8 cellular contexts compared by ENCODE assay signal in genomic region chr20:59006864-59007757, GRCh38. TPM values are rescaled to one million over a fixed set of nuclear protein-coding genes. Genes with fewer than 3 reads are reported as not detected.
DNase-seq lines count a peak whose midpoint lies in the region; ATAC-seq and TF ChIP-seq lines count a peak whose summit lies in the region.

Gene CTSZ, minus strand, starts transcription at chr20:59007254. Its CDS starts 126 bp downstream, at chr20:59007128.

- no peaks in the 10 kb centered on the region for H3K36me3 ChIP-seq in CD8-positive, alpha-beta memory T cell (ENCODE audit: insufficient read depth, low read length)
- peaks cover 3% of the 10 kb centered on the region; the same call in 1 of the 2 replicates for H3K36me3 ChIP-seq in HAP-1 (replicated peaks)
- H3K36me3 ChIP-seq in body of pancreas (replicated peaks in 1 of 2; ENCODE audit: insufficient read depth in 1 of 2, low read depth in 2 of 2) = no peaks in the 10 kb centered on the region
- peaks cover 5 to 10% (median 9%) of the 10 kb centered on the region in 3 donors for H3K36me3 ChIP-seq in skeletal muscle tissue (ENCODE audit: control insufficient read depth in 3 of 3, insufficient read depth in 3 of 3, low read length in 3 of 3)

- H3K9ac ChIP-seq in skeletal muscle tissue (ENCODE audit: low read depth in 1 of 3, low read length in 3 of 3) = peak within 1 kb of the TSS; percentile 91 to 95 (median 91)

- H3K9me3 ChIP-seq in CD8-positive, alpha-beta memory T cell (ENCODE audit: low read length) = no peaks in the 10 kb centered on the region
- H3K9me3 ChIP-seq in HAP-1 (no peaks in the 10 kb centered on the region), body of pancreas (no peaks in the 10 kb centered on the region), skeletal muscle tissue (ENCODE audit: control insufficient read depth in 3 of 3, low read length in 3 of 3) (no peaks in the 10 kb centered on the region)

- peak within 1 kb of the TSS; percentile 54 for H3K27ac ChIP-seq in CD8-positive, alpha-beta memory T cell (ENCODE audit: low read depth, low read length)
- H3K27ac ChIP-seq in body of pancreas (peak within 1 kb of the TSS; percentile 21 to 81 (median 70)), skeletal muscle tissue (ENCODE audit: low read depth, low read length) (peak within 1 kb of the TSS; percentile 87)

- intact Hi-C loops in body of pancreas (cut with DNase I) = no loop called here

- POLR2A ChIA-PET in CD8-positive, alpha-beta memory T cell (lab: Charles Lee) = no interaction called here

- H3K4me3 Mint-ChIP-seq in CD8-positive, alpha-beta memory T cell = peak within 1 kb of the TSS; percentile 67 to 90 (median 78)

- peaks cover 33% of the 10 kb centered on the region for H3K4me1 ChIP-seq in CD8-positive, alpha-beta memory T cell (ENCODE audit: insufficient read depth, low read length)
- H3K4me1 ChIP-seq in HAP-1 = peaks cover 21% of the 10 kb centered on the region
- peaks cover 40% of the 10 kb centered on the region for H3K4me1 ChIP-seq in body of pancreas
- H3K4me1 ChIP-seq in skeletal muscle tissue (ENCODE audit: control insufficient read depth in 3 of 3, insufficient read depth in 3 of 3, low read length in 3 of 3) = peaks cover 35 to 50% (median 46%) of the 10 kb centered on the region in 3 donors

- H3K27ac Mint-ChIP-seq in CD8-positive, alpha-beta memory T cell = peak within 1 kb of the TSS in 3 of 8 donors; percentile 61 to 83 (median 82)

- CTCF ChIA-PET in CD8-positive, alpha-beta memory T cell (lab: Charles Lee) = no interaction called here

- TF ChIP-seq CTCF in body of pancreas (IDR thresholded peaks at IDR 0.05) = no peak

- peak; percentile 27 to 61 (median 37) for DNase-seq in CD8-positive, alpha-beta memory T cell
- peak; percentile 50 to 76 for DNase-seq in HAP-1 (ENCODE audit: low spot score in 2 of 2)
- DNase-seq in SK-MEL-5 (ENCODE audit: low read depth, low spot score) = no peak
- DNase-seq in body of pancreas = peak; percentile 52 to 71 (median 58)
- no peak for DNase-seq in NCI-H1436 (lab: John Stamatoyannopoulos, UW)
- DNase-seq in kidney glomerular epithelial cell (lab: John Stamatoyannopoulos, UW) = no peak

- no peaks in the 10 kb centered on the region for H3K27me3 Mint-ChIP-seq in CD8-positive, alpha-beta memory T cell

- TF ChIP-seq POLR2A in body of pancreas (IDR thresholded peaks at IDR 0.05) = peak; percentile 5 to 47 (median 37)

- peaks cover 0 to 2% (median 0%) of the 10 kb centered on the region in 3 donors for H3K36me3 Mint-ChIP-seq in CD8-positive, alpha-beta memory T cell

- peaks cover 32 to 50% (median 37%) of the 10 kb centered on the region in 3 donors for H3K4me1 Mint-ChIP-seq in CD8-positive, alpha-beta memory T cell

- H3K9me3 Mint-ChIP-seq in CD8-positive, alpha-beta memory T cell = no peaks in the 10 kb centered on the region

- no peaks in the 10 kb centered on the region for H3K27me3 ChIP-seq in CD8-positive, alpha-beta memory T cell (ENCODE audit: insufficient read depth, low read length, poor library complexity, severe bottlenecking)
- H3K27me3 ChIP-seq in HAP-1 (ENCODE audit: low read depth) (no peaks in the 10 kb centered on the region), body of pancreas (no peaks in the 10 kb centered on the region), skeletal muscle tissue (ENCODE audit: control insufficient read depth in 3 of 3, insufficient read depth in 3 of 3, low read length in 3 of 3) (no peaks in the 10 kb centered on the region)

- peak; percentile 80 for ATAC-seq in body of pancreas

- in situ Hi-C loops in HAP-1 (cut with MboI; ENCODE audit: low sequenced_read_pairs) = no loop called here
- in situ Hi-C loops in SK-MEL-5 (cut with HindIII; ENCODE audit: low pct_unique_long_range_greater_than_20kb, low sequenced_read_pairs) = no loop called here

- WGBS in body of pancreas, 2 donors = 10 to 87% methylated on average over 4 to 62 of the region's 86 CpGs

- peak within 1 kb of the TSS; percentile 54 for H3K4me3 ChIP-seq in CD8-positive, alpha-beta memory T cell (ENCODE audit: low read length)
- H3K4me3 ChIP-seq in HAP-1 = peak within 1 kb of the TSS; percentile 59
- peak within 1 kb of the TSS; percentile 31 to 51 for H3K4me3 ChIP-seq in body of pancreas
- peak within 1 kb of the TSS; percentile 45 for H3K4me3 ChIP-seq in iPS-11a (ENCODE audit: low read depth, low read length)
- peak within 1 kb of the TSS; percentile 80 to 90 (median 85) for H3K4me3 ChIP-seq in skeletal muscle tissue (ENCODE audit: low read length in 3 of 3)

RNA-seq across cellular contexts. Expression of gene CTSZ, which starts in this region (rescaled TPM):
- 10 to 100 TPM; 35.3 to 36.0 TPM for total RNA-seq in CD8-positive, alpha-beta memory T cell
- polyA plus RNA-seq in CD8-positive, alpha-beta memory T cell = 1.5 TPM
- total RNA-seq in SK-MEL-5 (2014; rRNA removed; shearing (Covaris generic)) = 187 and 200 TPM in 2 replicates
- 575 and 577 TPM in 2 replicates for polyA plus RNA-seq in SK-MEL-5 (2015; cell fraction: cytosol; rRNA removed)
- polyA plus RNA-seq in SK-MEL-5 (2015; cell fraction: nucleus; rRNA removed) = 51.5 and 55.3 TPM in 2 replicates
- total RNA-seq in body of pancreas (10 to 100 TPM; 54.1 to 89.8 TPM), skeletal muscle tissue (59.5 TPM)

Comparison
In these comparisons a context has a peak if more than half of its experiments do, and no peak if none do; other contexts are left out.
1. DNase-seq: peak in CD8-positive, alpha-beta memory T cell (5 of 5), HAP-1 (2 of 2) and body of pancreas (4 of 4); none in SK-MEL-5 (single experiment), NCI-H1436 (single experiment) and kidney glomerular epithelial cell (single experiment).
2. Peak in every context shown above with its lines, with median percentiles within 50 percentile points of each other: H3K27ac ChIP-seq and H3K4me3 ChIP-seq.